8 cellular contexts compared by ENCODE assay signal in the genomic region with DNA sequence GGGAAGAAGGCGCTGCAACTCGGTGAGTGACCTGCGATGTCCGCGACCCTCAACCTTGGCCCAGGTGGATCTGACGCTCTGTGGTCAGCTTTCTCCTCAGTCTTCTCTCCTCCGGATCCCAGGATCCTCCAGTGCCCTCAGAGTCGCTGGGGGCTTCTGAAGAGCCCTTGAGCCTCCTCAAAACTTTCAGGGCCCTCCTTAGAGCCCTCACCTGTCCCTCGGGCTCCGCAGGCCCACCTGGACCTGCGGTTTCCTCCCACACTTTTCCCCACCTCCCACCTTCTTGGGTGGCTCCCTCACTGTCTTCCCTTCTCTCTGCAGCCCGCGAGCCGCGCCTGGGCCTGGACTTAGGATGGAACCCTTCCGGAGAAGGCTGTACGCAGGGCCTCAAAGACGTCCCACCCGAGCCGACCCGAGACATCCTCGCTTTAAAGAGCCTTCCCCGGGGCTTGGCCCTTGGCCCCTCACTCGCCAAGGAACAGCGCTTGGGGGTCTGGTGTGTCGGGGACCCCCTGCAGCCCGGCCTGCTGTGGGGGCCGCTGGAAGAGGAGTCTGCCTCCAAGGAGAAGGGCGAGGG. TPM values are rescaled to one million over a fixed set of nuclear protein-coding genes. Genes with fewer than 3 reads are reported as not detected.
DNase-seq lines count a peak whose midpoint lies in the region; ATAC-seq and TF ChIP-seq lines count a peak whose summit lies in the region.

No MANE protein-coding gene starts in this region.

- DNase-seq in Peyer's patch: no peak
- no peak for DNase-seq in gastrocnemius medialis
- DNase-seq in cerebellar nuclear complex (lab: John Stamatoyannopoulos, UW): no peak
- DNase-seq in H4 (ENCODE audit: low spot score): no peak

- no peaks in the 10 kb centered on the region for H3K27me3 ChIP-seq in Peyer's patch
- H3K27me3 ChIP-seq in esophagus (ENCODE audit: control insufficient read depth in 1 of 2, insufficient read depth in 2 of 2, low read length in 2 of 2): no peaks in the 10 kb centered on the region
- no peaks in the 10 kb centered on the region for H3K27me3 ChIP-seq in gastrocnemius medialis

- peak overlapping the region; percentile 79 to 93 (median 84) for H3K27ac ChIP-seq in Peyer's patch
- peak overlapping the region; percentile 93 to 94 for H3K27ac ChIP-seq in esophagus (ENCODE audit: low read depth in 2 of 2, low read length in 1 of 2)
- H3K27ac ChIP-seq in gastrocnemius medialis: peak overlapping the region; percentile 88 to 100 (median 94)

- peak; percentile 3 for ATAC-seq in GM21367 (IDR thresholded peaks at IDR 0.05; ENCODE audit: unreplicated experiment)
- no peak for ATAC-seq in gastrocnemius medialis
- no peak for ATAC-seq in GM21360 (IDR thresholded peaks at IDR 0.05; ENCODE audit: unreplicated experiment)
- ATAC-seq in HG02678 (IDR thresholded peaks at IDR 0.05; ENCODE audit: unreplicated experiment): no peak

- in situ Hi-C loops in gastrocnemius medialis (cut with MboI; ENCODE audit: low sequenced_read_pairs in 4 of 4): no loop called here

- H3K36me3 ChIP-seq in Peyer's patch: peaks cover 0 to 44% (median 0%) of the 10 kb centered on the region in 3 donors
- H3K36me3 ChIP-seq in esophagus (ENCODE audit: control insufficient read depth in 2 of 2, insufficient read depth in 2 of 2, low read length in 1 of 2): peaks cover 5 to 34% of the 10 kb centered on the region in 2 donors
- H3K36me3 ChIP-seq in gastrocnemius medialis: peaks cover 0 to 42% of the 10 kb centered on the region in 2 donors

- H3K4me1 ChIP-seq in Peyer's patch: peaks cover 0 to 43% (median 4%) of the 10 kb centered on the region in 4 donors
- H3K4me1 ChIP-seq in esophagus (ENCODE audit: control insufficient read depth in 2 of 2, insufficient read depth in 2 of 2, low read length in 1 of 2): peaks cover 3 to 25% of the 10 kb centered on the region in 2 donors
- H3K4me1 ChIP-seq in gastrocnemius medialis: peaks cover 53 to 55% of the 10 kb centered on the region in 2 donors

- H3K9me3 ChIP-seq in Peyer's patch (no peaks in the 10 kb centered on the region), esophagus (ENCODE audit: control insufficient read depth in 2 of 2, insufficient read depth in 1 of 2, low read depth in 1 of 2, low read length in 1 of 2) (no peaks in the 10 kb centered on the region), gastrocnemius medialis (no peaks in the 10 kb centered on the region)

- TF ChIP-seq CTCF in Peyer's patch (IDR thresholded peaks at IDR 0.05) (no peak), gastrocnemius medialis (IDR thresholded peaks at IDR 0.05 in 4 of 5, conservative IDR thresholded peaks at IDR 0.05 in 1 of 5) (no peak)

- H3K4me3 ChIP-seq in Peyer's patch: peak overlapping the region; percentile 74 to 96 (median 82)
- H3K4me3 ChIP-seq in esophagus (ENCODE audit: low read depth in 1 of 2, low read length in 2 of 2): peak overlapping the region; percentile 85 to 94
- peak overlapping the region; percentile 70 to 99 (median 93) for H3K4me3 ChIP-seq in gastrocnemius medialis

- TF ChIP-seq POLR2A in Peyer's patch (IDR thresholded peaks at IDR 0.05) (no peak), gastrocnemius medialis (IDR thresholded peaks at IDR 0.05) (no peak)

- intact Hi-C loops in gastrocnemius medialis (cut with DNase I; ENCODE audit: low total_unique reads): loop anchor here (5.0 to 10.0 kb wide), 2 partner anchors 339 to 474 kb away; partner anchors contain the start of gene ARFGAP2

- 0 to 1% methylated on average over 29 of the region's 29 CpGs for WGBS in esophagus, 2 donors

RNA-seq across cellular contexts. Expression of gene ZNF408, which starts 0.3 kb away (rescaled TPM):
- 10 to 100 TPM in 1 of 4 donors, 1 to 10 TPM in 3; 6.3 to 20.0 (median 8.4) TPM for total RNA-seq in Peyer's patch
- polyA plus RNA-seq in esophagus: 1 to 10 TPM; 7.8 to 8.1 TPM
- total RNA-seq in gastrocnemius medialis: 10 to 100 TPM; 17.7 to 25.2 (median 19.3) TPM
- total RNA-seq in H4 (2014; rRNA removed; shearing (Covaris generic)): 4.8 and 5.1 TPM in 2 replicates

RNA-seq across cellular contexts. Expression of gene ARHGAP1, which starts 0.7 kb away (rescaled TPM):
- 10 to 100 TPM; 52.0 to 85.8 (median 62.7) TPM for total RNA-seq in Peyer's patch
- polyA plus RNA-seq in esophagus: 10 to 100 TPM; 27.3 to 33.8 TPM
- total RNA-seq in gastrocnemius medialis: 10 to 100 TPM; 11.1 to 34.8 (median 24.6) TPM
- total RNA-seq in H4 (2014; rRNA removed; shearing (Covaris generic)): 9.5 and 16.2 TPM in 2 replicates

RNA-seq across cellular contexts. Expression of gene F2, which starts 17.8 kb away (rescaled TPM):
- under 1 TPM in 1 of 4 donors, not detected in 3; 0.53 TPM for total RNA-seq in Peyer's patch
- polyA plus RNA-seq in esophagus: under 1 TPM in 1 of 2 donors, not detected in 1; 0.04 TPM
- 1 to 10 TPM in 2 of 4 donors, not detected in 2; 1.4 to 3.0 TPM for total RNA-seq in gastrocnemius medialis
- 0.23 TPM in 1 of 2 replicates, not detected in the other for total RNA-seq in H4 (2014; rRNA removed; shearing (Covaris generic))
